ENCODE assay signal across 21 cellular contexts in genomic region chr5:103973669-103974068, GRCh38.
DNase-seq lines count a peak whose midpoint lies in the region; ATAC-seq and TF ChIP-seq lines count a peak whose summit lies in the region.
"Had no signal": no experiment of that assay in that cellular context is flagged by ENCODE, and none has a peak within 500 bp of the region (broad histone marks: within the 10 kb centered on the region; RNA-seq: fewer than 3 reads in every experiment).

No MANE protein-coding gene starts in this region.

- no peak overlapping the region for H2AFZ ChIP-seq in PC-9

- CTCF ChIA-PET in PC-9 (lab: Charles Lee) = no interaction called here

- TF ChIP-seq POLR2A in ovary (IDR thresholded peaks at IDR 0.05) = no peak

- H3K79me2 ChIP-seq in PC-9 (ENCODE audit: low read depth) = no peaks in the 10 kb centered on the region

- H3K9me3 ChIP-seq in PC-9 (ENCODE audit: insufficient read depth, low read depth) (no peaks in the 10 kb centered on the region), ovary (peaks cover 0 to 4% of the 10 kb centered on the region in 2 donors)
- H3K9me3 ChIP-seq: colonic mucosa, transverse colon had no signal

- H3K4me1 ChIP-seq in PC-9 (replicated peaks; ENCODE audit: insufficient read depth) = no peaks in the 10 kb centered on the region
- no peaks in the 10 kb centered on the region for H3K4me1 ChIP-seq in ovary (ENCODE audit: insufficient read depth)
- H3K4me1 ChIP-seq: colonic mucosa, lower lobe of right lung, right atrium auricular region, transverse colon had no signal

- no peaks in the 10 kb centered on the region for H3K36me3 Mint-ChIP-seq in type B pancreatic cell
- H3K36me3 Mint-ChIP-seq: activated naive CD8-positive, alpha-beta T cell treated with anti-CD3 and anti-CD28 coated beads, Interleukin-2, amount 10 ng/mL, durations not matched to agents 7 days and 5 days; CD8-positive, alpha-beta memory T cell had no signal

- H3K27ac ChIP-seq in PC-9 (no peak overlapping the region), ovary (no peak overlapping the region)
- H3K27ac ChIP-seq: colonic mucosa, lower lobe of right lung, right atrium auricular region, transverse colon had no signal

- no peaks in the 10 kb centered on the region for H3K27me3 ChIP-seq in PC-9 (ENCODE audit: insufficient read depth, low read depth)
- H3K27me3 ChIP-seq in ovary = no peaks in the 10 kb centered on the region
- H3K27me3 ChIP-seq: colonic mucosa, right atrium auricular region, transverse colon had no signal

- H3K36me3 ChIP-seq in PC-9 (ENCODE audit: low read depth) (no peaks in the 10 kb centered on the region), ovary (no peaks in the 10 kb centered on the region)
- H3K36me3 ChIP-seq: colonic mucosa, lower lobe of right lung, right atrium auricular region, transverse colon had no signal

- intact Hi-C loops in PC-9 (cut with micrococcal nuclease; ENCODE audit: unreplicated experiment) = no loop called here
- intact Hi-C loops in ovary (cut with DNase I) = no loop called here

- H3F3A ChIP-seq in PC-9 (ENCODE audit: insufficient read depth, low read depth) = no peaks in the 10 kb centered on the region

- no peaks in the 10 kb centered on the region for H3K4me1 Mint-ChIP-seq in type B pancreatic cell (ENCODE audit: unreplicated experiment)
- H3K4me1 Mint-ChIP-seq: activated CD4-positive, alpha-beta T cell treated with anti-CD3 and anti-CD28 coated beads, Interleukin-2, amount 10 ng/mL, durations not matched to agents 24 days and 14 days; activated naive CD8-positive, alpha-beta T cell treated with anti-CD3 and anti-CD28 coated beads, Interleukin-2, amount 10 ng/mL, durations not matched to agents 7 days and 5 days; CD8-positive, alpha-beta memory T cell had no signal

- TF ChIP-seq EP300 in ovary (IDR thresholded peaks at IDR 0.05) = no peak

- no peaks in the 10 kb centered on the region for H4K20me1 ChIP-seq in PC-9 (ENCODE audit: insufficient read depth)

- DNase-seq in DMS53 (lab: John Stamatoyannopoulos, UW) (peak; percentile 35), DMS53 treated with DMSO at 0.1 percent for 48 hours (lab: John Stamatoyannopoulos, UW; ENCODE audit: unreplicated experiment) (no peak), PC-9 (no peak), fibroblast of mammary gland (ENCODE audit: low read depth) (no peak), type B pancreatic cell (ENCODE audit: extremely low spot score, unreplicated experiment) (no peak), ovary (no peak)
- DNase-seq in activated CD4-positive, alpha-beta T cell treated with anti-CD3 and anti-CD28 coated beads for 48 hours = no peak
- DNase-seq: activated CD4-positive, alpha-beta T cell treated with anti-CD3 and anti-CD28 coated beads, Interleukin-2, amount 10 ng/mL, durations not matched to agents 24 days and 14 days; activated naive CD8-positive, alpha-beta T cell treated with anti-CD3 and anti-CD28 coated beads, Interleukin-2, amount 10 ng/mL, durations not matched to agents 7 days and 5 days; activated T-cell treated with anti-CD3 and anti-CD28 coated beads, Interleukin-2, amount 50 U/mL, for 24 hours; CD8-positive, alpha-beta memory T cell; colonic mucosa; lower lobe of right lung; NCI-H2029 treated with DMSO at 0.1 percent for 48 hours; stimulated activated CD4-positive, alpha-beta T cell treated with anti-CD3 and anti-CD28 coated beads, Interleukin-1b, Interleukin-23, amount 100 ng/mL, for 48 hours; T-helper 1 cell; transverse colon had no signal

- H3K27me3 Mint-ChIP-seq in type B pancreatic cell = no peaks in the 10 kb centered on the region
- H3K27me3 Mint-ChIP-seq: activated CD4-positive, alpha-beta T cell treated with anti-CD3 and anti-CD28 coated beads, Interleukin-2, amount 10 ng/mL, durations not matched to agents 24 days and 14 days; activated naive CD8-positive, alpha-beta T cell treated with anti-CD3 and anti-CD28 coated beads, Interleukin-2, amount 10 ng/mL, durations not matched to agents 7 days and 5 days; activated T-cell treated with anti-CD3 and anti-CD28 coated beads, Interleukin-2, amount 50 U/mL, for 24 hours; CD8-positive, alpha-beta memory T cell; natural killer cell treated with Interleukin-12 subunit alpha and Interleukin-12 subunit beta and Interleukin-15 and Interleukin-18, amount 100 ng/mL, for 72 hours had no signal

- H3K9me3 Mint-ChIP-seq in type B pancreatic cell = no peaks in the 10 kb centered on the region
- H3K9me3 Mint-ChIP-seq: activated naive CD8-positive, alpha-beta T cell treated with anti-CD3 and anti-CD28 coated beads, Interleukin-2, amount 10 ng/mL, durations not matched to agents 7 days and 5 days had no signal

- no peak overlapping the region for H3K4me2 ChIP-seq in PC-9

- no peak overlapping the region for H3K4me3 ChIP-seq in PC-9
- no peak overlapping the region for H3K4me3 ChIP-seq in fibroblast of mammary gland (ENCODE audit: control insufficient read depth, low read depth, low read length)
- H3K4me3 ChIP-seq in ovary = no peak overlapping the region
- H3K4me3 ChIP-seq: colonic mucosa, lower lobe of right lung, right atrium auricular region, transverse colon had no signal

- no peak overlapping the region for H3K27ac Mint-ChIP-seq in type B pancreatic cell
- H3K27ac Mint-ChIP-seq: activated CD4-positive, alpha-beta T cell treated with anti-CD3 and anti-CD28 coated beads, Interleukin-2, amount 10 ng/mL, durations not matched to agents 24 days and 14 days; activated naive CD8-positive, alpha-beta T cell treated with anti-CD3 and anti-CD28 coated beads, Interleukin-2, amount 10 ng/mL, durations not matched to agents 7 days and 5 days; activated T-cell treated with anti-CD3 and anti-CD28 coated beads, Interleukin-2, amount 50 U/mL, for 24 hours; CD8-positive, alpha-beta memory T cell; natural killer cell treated with Interleukin-12 subunit alpha and Interleukin-12 subunit beta and Interleukin-15 and Interleukin-18, amount 100 ng/mL, for 72 hours had no signal

- BruUV-seq in PC-9 (replicated peaks; lab: Mats Ljungman, UMichigan) = no TSS peak

- POLR2A ChIA-PET in PC-9 (lab: Charles Lee; ENCODE audit: unreplicated experiment) = no interaction called here

- no peak for ATAC-seq in GM21723 (IDR thresholded peaks at IDR 0.05; ENCODE audit: unreplicated experiment)
- ATAC-seq: esophagus mucosa, lower lobe of right lung had no signal

- no peak overlapping the region for H3K4me3 Mint-ChIP-seq in type B pancreatic cell
- H3K4me3 Mint-ChIP-seq: activated CD4-positive, alpha-beta T cell treated with anti-CD3 and anti-CD28 coated beads, Interleukin-2, amount 10 ng/mL, durations not matched to agents 24 days and 14 days; activated naive CD8-positive, alpha-beta T cell treated with anti-CD3 and anti-CD28 coated beads, Interleukin-2, amount 10 ng/mL, durations not matched to agents 7 days and 5 days; activated T-cell treated with anti-CD3 and anti-CD28 coated beads, Interleukin-2, amount 50 U/mL, for 24 hours; CD8-positive, alpha-beta memory T cell; natural killer cell treated with Interleukin-12 subunit alpha and Interleukin-12 subunit beta and Interleukin-15 and Interleukin-18, amount 100 ng/mL, for 72 hours had no signal

- H3K9me2 ChIP-seq in PC-9 (ENCODE audit: insufficient read depth) = no peaks in the 10 kb centered on the region; the same call in 1 of the 2 replicates

- TF ChIP-seq CTCF in PC-9 (conservative IDR thresholded peaks at IDR 0.05) (peak; percentile 32; the same call in 1 of the 2 replicates), fibroblast of mammary gland (conservative IDR thresholded peaks at IDR 0.05; ENCODE audit: control insufficient read depth, insufficient read depth, low read depth, low read length) (peak; percentile 21), type B pancreatic cell (conservative IDR thresholded peaks at IDR 0.05) (peak; percentile 47), ovary (IDR thresholded peaks at IDR 0.05) (no peak)

Comparison
In these comparisons a context has a peak if more than half of its experiments do, and no peak if none do; other contexts are left out.
1. CTCF ChIP-seq: peak in PC-9 (single experiment), fibroblast of mammary gland (single experiment) and type B pancreatic cell (single experiment); none in ovary (0 of 3).